In the genomic region with DNA sequence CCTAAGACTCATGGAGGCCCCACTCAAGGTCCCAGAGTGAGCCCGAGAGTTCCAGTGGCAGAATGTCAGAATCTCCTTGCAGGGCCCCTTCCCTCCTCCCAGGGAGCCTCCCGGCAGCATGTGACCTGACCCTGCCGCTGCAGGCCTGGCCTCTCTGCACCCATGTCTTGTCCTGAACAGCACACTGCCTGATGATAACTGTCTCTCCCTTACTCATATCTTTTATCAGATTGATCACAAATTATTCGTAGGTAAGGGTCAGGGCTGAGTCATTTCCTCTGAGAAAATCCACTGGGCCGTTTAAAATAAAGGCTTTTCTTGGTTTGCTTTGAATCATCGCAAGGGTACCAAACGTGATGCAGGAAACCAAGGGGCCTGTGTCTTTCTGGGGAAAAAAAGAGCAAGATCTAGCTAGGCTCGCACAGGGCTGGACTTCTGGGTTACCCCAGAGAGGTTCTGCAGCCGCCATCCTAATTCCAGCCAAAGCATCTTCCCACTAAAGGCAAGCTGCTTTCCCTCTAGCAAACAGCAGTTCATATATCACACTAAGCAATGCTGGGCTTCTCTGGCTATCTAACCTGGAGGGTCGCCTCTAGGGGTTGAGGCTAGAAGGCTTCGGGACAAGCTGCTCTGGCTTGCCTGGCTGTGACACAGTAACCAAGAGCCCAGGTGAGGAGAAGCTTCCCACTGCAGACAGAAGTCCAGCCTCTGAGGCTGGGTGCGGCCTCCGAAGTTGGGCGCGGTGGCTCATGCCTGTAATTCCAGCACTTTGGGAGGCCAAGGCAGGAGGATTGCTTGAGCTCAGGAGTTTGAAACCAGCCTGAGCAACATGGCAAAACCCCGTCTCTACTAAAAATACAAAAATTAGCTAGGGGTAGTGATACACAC, we compare ENCODE assay signal across 12 cellular contexts.
DNase-seq lines count a peak whose midpoint lies in the region; ATAC-seq, FAIRE-seq and TF ChIP-seq lines count a peak whose summit lies in the region.
"Had no signal": no experiment of that assay in that cellular context is flagged by ENCODE, and none has a peak within 500 bp of the region (broad histone marks: within the 10 kb centered on the region; RNA-seq: fewer than 3 reads in every experiment).

No MANE protein-coding gene starts in this region.

- intact Hi-C loops in activated CD4-positive, alpha-beta T cell treated with anti-CD3 and anti-CD28 coated beads, Interleukin-2, amount 10 ng/mL, durations not matched to agents 24 days and 14 days (cut with micrococcal nuclease), result no loop called here
- intact Hi-C loops in left ventricle myocardium superior (cut with micrococcal nuclease), result no loop called here

- H3K27ac Mint-ChIP-seq in activated CD4-positive, alpha-beta T cell treated with anti-CD3 and anti-CD28 coated beads, Interleukin-2, amount 10 ng/mL, durations not matched to agents 24 days and 14 days, result peak overlapping the region; percentile 23
- no peak overlapping the region for H3K27ac Mint-ChIP-seq in astrocyte (ENCODE audit: unreplicated experiment)

- FAIRE-seq in astrocyte (lab: Jason Lieb, UNC), result no peak

- no peak for TF ChIP-seq CTCF in astrocyte (IDR thresholded peaks at IDR 0.05; ENCODE audit: insufficient read depth, low read depth, low read length)

- H3K4me3 ChIP-seq in astrocyte (ENCODE audit: insufficient read depth, low read depth, low read length), result no peak overlapping the region
- H3K4me3 ChIP-seq: SK-N-MC had no signal

- H4K20me1 ChIP-seq in astrocyte (ENCODE audit: insufficient read depth, low read length), result no peaks in the 10 kb centered on the region

- no peak for DNase-seq in activated CD4-positive, alpha-beta T cell treated with anti-CD3 and anti-CD28 coated beads, Interleukin-2, amount 10 ng/mL, durations not matched to agents 24 days and 14 days
- DNase-seq in activated CD4-positive, alpha-beta T cell treated with anti-CD3 and anti-CD28 coated beads, Interleukin-2, amount 50 U/mL, for 4 hours, result no peak
- DNase-seq in astrocyte (ENCODE audit: low read depth) (peak; percentile 45), left ventricle myocardium superior (no peak), T-helper 9 cell (no peak)
- peak; percentile 4 to 15 for DNase-seq in stimulated activated CD8-positive, alpha-beta memory T cell treated with anti-CD3 and anti-CD28 coated beads, Interleukin-15, amount 100 ng/mL, for 48 hours (ENCODE audit: low read depth in 2 of 2)
- DNase-seq: activated naive CD4-positive, alpha-beta T cell treated with anti-CD3 and anti-CD28 coated beads, Interleukin-2, amount 50 U/mL, for 16 hours; NCI-H2029 treated with DMSO at 0.1 percent for 48 hours; stimulated activated CD4-positive, alpha-beta T cell treated with anti-CD3 and anti-CD28 coated beads, Interleukin-4, amount 100 ng/mL, for 1 hour had no signal

- H3K79me2 ChIP-seq in astrocyte (ENCODE audit: insufficient read depth, low read length), result no peaks in the 10 kb centered on the region

- H3K9me3 ChIP-seq in astrocyte (ENCODE audit: insufficient read depth, low read depth, low read length), result no peaks in the 10 kb centered on the region

- no peak overlapping the region for H3K4me3 Mint-ChIP-seq in activated CD4-positive, alpha-beta T cell treated with anti-CD3 and anti-CD28 coated beads, Interleukin-2, amount 10 ng/mL, durations not matched to agents 24 days and 14 days
- no peak overlapping the region for H3K4me3 Mint-ChIP-seq in astrocyte (ENCODE audit: unreplicated experiment)

- H3K27ac ChIP-seq in astrocyte (ENCODE audit: low read depth, low read length), result peak overlapping the region; percentile 27
- H3K27ac ChIP-seq: SK-N-MC had no signal

- H3K36me3 Mint-ChIP-seq in activated CD4-positive, alpha-beta T cell treated with anti-CD3 and anti-CD28 coated beads, Interleukin-2, amount 10 ng/mL, durations not matched to agents 24 days and 14 days (ENCODE audit: low read depth), result no peaks in the 10 kb centered on the region
- H3K36me3 Mint-ChIP-seq in astrocyte (ENCODE audit: low read depth, unreplicated experiment), result peaks cover 2% of the 10 kb centered on the region

- H3K36me3 ChIP-seq in astrocyte (ENCODE audit: insufficient read depth, low read length), result no peaks in the 10 kb centered on the region

- H3K27me3 ChIP-seq in astrocyte (ENCODE audit: insufficient read depth, low read length), result no peaks in the 10 kb centered on the region

- H3K4me2 ChIP-seq in astrocyte (ENCODE audit: low read length), result peak overlapping the region; percentile 54

- peak overlapping the region; percentile 15 for H2AFZ ChIP-seq in astrocyte (ENCODE audit: low read depth, low read length)

- H3K4me1 Mint-ChIP-seq in activated CD4-positive, alpha-beta T cell treated with anti-CD3 and anti-CD28 coated beads, Interleukin-2, amount 10 ng/mL, durations not matched to agents 24 days and 14 days, result peaks cover 15% of the 10 kb centered on the region
- peaks cover 4% of the 10 kb centered on the region for H3K4me1 Mint-ChIP-seq in astrocyte (ENCODE audit: low read depth, unreplicated experiment)

- H3K27me3 Mint-ChIP-seq in activated CD4-positive, alpha-beta T cell treated with anti-CD3 and anti-CD28 coated beads, Interleukin-2, amount 10 ng/mL, durations not matched to agents 24 days and 14 days, result no peaks in the 10 kb centered on the region
- no peaks in the 10 kb centered on the region for H3K27me3 Mint-ChIP-seq in astrocyte (ENCODE audit: low read depth, unreplicated experiment)

- ATAC-seq in HG03460 (IDR thresholded peaks at IDR 0.05; ENCODE audit: unreplicated experiment) (peak; percentile 47), HG02763 (IDR thresholded peaks at IDR 0.05; ENCODE audit: unreplicated experiment) (no peak), left ventricle myocardium superior (no peak)

- H3K4me1 ChIP-seq in astrocyte (ENCODE audit: insufficient read depth, low read length), result peaks cover 23% of the 10 kb centered on the region

- H3K9ac ChIP-seq in astrocyte (ENCODE audit: low read length), result peak overlapping the region; percentile 18

- no peaks in the 10 kb centered on the region for H3K9me3 Mint-ChIP-seq in activated CD4-positive, alpha-beta T cell treated with anti-CD3 and anti-CD28 coated beads, Interleukin-2, amount 10 ng/mL, durations not matched to agents 24 days and 14 days
- H3K9me3 Mint-ChIP-seq in astrocyte (ENCODE audit: unreplicated experiment), result no peaks in the 10 kb centered on the region

Comparison
In these comparisons a context has a peak if more than half of its experiments do, and no peak if none do; other contexts are left out.
1. DNase-seq: peak in astrocyte (single experiment) and stimulated activated CD8-positive, alpha-beta memory T cell treated with anti-CD3 and anti-CD28 coated beads, Interleukin-15, amount 100 ng/mL, for 48 hours (2 of 2); none in activated CD4-positive, alpha-beta T cell treated with anti-CD3 and anti-CD28 coated beads, Interleukin-2, amount 10 ng/mL, durations not matched to agents 24 days and 14 days (single experiment), activated CD4-positive, alpha-beta T cell treated with anti-CD3 and anti-CD28 coated beads, Interleukin-2, amount 50 U/mL, for 4 hours (0 of 2), left ventricle myocardium superior (single experiment) and T-helper 9 cell (single experiment).